Comparison of ENCODE assay signal across 3 cellular contexts in genomic region chr1:22276396-22276748, GRCh38.
"Had no signal": no experiment of that assay in that cellular context is flagged by ENCODE, and none has a peak within 500 bp of the region (broad histone marks: within the 10 kb centered on the region; RNA-seq: fewer than 3 reads in every experiment).

No MANE protein-coding gene starts in this region.

- FAIRE-seq: H54 had no signal

- H3K4me3 ChIP-seq: GM23338 had no signal

- H3K27ac ChIP-seq: HL-60 had no signal

- H3K4me2 ChIP-seq: GM23338 had no signal

- H2AFZ ChIP-seq: GM23338 had no signal
